ENCODE assay signal across 1 cellular context in the genomic region with DNA sequence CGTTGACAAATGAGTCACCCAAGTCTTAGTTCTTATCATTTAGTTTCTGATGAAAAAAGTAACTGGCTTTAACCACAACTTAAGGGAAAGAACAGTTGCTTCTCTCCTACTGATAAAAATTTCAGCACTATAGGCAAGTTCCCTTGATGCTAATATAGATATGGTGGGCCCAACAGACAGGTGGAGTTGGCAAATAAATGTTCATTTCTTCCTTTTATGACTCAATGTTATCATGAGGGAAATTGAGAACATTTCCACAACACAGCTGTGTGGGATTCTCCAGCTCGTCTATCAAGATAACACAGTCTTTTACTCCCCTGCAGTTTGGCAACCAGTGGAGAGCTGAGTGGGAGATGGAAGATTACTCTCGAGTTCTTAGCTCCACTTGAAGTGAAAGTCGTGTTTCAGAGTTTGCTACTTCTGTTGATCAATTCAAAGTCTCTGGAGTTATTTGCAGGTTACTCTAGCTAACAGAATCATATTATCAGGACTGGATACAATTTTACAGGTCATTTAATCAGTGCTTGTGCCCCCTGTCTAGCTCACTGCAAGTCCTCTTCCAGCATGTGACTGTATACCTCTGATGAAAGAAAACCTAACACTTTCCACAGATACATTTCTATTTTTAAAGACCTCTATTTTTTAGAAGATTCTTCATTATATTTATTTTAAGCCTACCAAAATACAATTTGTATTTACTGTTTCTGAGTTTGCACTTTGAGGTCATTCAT.
TF ChIP-seq lines count a peak whose summit lies in the region.

No MANE protein-coding gene starts in this region.

TF ChIP-seq in K562, 482 proteins besides CTCF, POLR2A, EP300 and RAD21 (continued from another document and continues in another):
- TF ChIP-seq, protein P1, sequence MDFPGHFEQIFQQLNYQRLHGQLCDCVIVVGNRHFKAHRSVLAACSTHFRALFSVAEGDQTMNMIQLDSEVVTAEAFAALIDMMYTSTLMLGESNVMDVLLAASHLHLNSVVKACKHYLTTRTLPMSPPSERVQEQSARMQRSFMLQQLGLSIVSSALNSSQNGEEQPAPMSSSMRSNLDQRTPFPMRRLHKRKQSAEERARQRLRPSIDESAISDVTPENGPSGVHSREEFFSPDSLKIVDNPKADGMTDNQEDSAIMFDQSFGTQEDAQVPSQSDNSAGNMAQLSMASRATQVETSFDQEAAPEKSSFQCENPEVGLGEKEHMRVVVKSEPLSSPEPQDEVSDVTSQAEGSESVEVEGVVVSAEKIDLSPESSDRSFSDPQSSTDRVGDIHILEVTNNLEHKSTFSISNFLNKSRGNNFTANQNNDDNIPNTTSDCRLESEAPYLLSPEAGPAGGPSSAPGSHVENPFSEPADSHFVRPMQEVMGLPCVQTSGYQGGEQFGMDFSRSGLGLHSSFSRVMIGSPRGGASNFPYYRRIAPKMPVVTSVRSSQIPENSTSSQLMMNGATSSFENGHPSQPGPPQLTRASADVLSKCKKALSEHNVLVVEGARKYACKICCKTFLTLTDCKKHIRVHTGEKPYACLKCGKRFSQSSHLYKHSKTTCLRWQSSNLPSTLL (IDR thresholded peaks at IDR 0.05): no peak
- TF ChIP-seq, protein P2, sequence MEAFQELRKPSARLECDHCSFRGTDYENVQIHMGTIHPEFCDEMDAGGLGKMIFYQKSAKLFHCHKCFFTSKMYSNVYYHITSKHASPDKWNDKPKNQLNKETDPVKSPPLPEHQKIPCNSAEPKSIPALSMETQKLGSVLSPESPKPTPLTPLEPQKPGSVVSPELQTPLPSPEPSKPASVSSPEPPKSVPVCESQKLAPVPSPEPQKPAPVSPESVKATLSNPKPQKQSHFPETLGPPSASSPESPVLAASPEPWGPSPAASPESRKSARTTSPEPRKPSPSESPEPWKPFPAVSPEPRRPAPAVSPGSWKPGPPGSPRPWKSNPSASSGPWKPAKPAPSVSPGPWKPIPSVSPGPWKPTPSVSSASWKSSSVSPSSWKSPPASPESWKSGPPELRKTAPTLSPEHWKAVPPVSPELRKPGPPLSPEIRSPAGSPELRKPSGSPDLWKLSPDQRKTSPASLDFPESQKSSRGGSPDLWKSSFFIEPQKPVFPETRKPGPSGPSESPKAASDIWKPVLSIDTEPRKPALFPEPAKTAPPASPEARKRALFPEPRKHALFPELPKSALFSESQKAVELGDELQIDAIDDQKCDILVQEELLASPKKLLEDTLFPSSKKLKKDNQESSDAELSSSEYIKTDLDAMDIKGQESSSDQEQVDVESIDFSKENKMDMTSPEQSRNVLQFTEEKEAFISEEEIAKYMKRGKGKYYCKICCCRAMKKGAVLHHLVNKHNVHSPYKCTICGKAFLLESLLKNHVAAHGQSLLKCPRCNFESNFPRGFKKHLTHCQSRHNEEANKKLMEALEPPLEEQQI (IDR thresholded peaks at IDR 0.05): peak; percentile 57; the same call in 1 of the 2 replicates
- TF ChIP-seq, protein P3, sequence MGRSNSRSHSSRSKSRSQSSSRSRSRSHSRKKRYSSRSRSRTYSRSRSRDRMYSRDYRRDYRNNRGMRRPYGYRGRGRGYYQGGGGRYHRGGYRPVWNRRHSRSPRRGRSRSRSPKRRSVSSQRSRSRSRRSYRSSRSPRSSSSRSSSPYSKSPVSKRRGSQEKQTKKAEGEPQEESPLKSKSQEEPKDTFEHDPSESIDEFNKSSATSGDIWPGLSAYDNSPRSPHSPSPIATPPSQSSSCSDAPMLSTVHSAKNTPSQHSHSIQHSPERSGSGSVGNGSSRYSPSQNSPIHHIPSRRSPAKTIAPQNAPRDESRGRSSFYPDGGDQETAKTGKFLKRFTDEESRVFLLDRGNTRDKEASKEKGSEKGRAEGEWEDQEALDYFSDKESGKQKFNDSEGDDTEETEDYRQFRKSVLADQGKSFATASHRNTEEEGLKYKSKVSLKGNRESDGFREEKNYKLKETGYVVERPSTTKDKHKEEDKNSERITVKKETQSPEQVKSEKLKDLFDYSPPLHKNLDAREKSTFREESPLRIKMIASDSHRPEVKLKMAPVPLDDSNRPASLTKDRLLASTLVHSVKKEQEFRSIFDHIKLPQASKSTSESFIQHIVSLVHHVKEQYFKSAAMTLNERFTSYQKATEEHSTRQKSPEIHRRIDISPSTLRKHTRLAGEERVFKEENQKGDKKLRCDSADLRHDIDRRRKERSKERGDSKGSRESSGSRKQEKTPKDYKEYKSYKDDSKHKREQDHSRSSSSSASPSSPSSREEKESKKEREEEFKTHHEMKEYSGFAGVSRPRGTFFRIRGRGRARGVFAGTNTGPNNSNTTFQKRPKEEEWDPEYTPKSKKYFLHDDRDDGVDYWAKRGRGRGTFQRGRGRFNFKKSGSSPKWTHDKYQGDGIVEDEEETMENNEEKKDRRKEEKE (IDR thresholded peaks at IDR 0.05; ENCODE audit: borderline replicate concordance in 1 of 2, control insufficient read depth in 1 of 2, low read depth in 2 of 2, low read length in 1 of 2): no peak
- TF ChIP-seq RFX5 (IDR thresholded peaks at IDR 0.05; ENCODE audit: low read depth, low read length) (no peak), PHF21A (IDR thresholded peaks at IDR 0.05; ENCODE audit: borderline replicate concordance, low read depth) (no peak), NR1H2 (CRISPR knock-in tag; IDR thresholded peaks at IDR 0.05) (no peak), NEUROD1 (IDR thresholded peaks at IDR 0.05; ENCODE audit: borderline replicate concordance, low read depth, low read length, partially characterized antibody) (peak; percentile 41), ZNF384 (IDR thresholded peaks at IDR 0.05; ENCODE audit: low read depth, low read length) (0 out of 2 replicates have a peak, but pooled peaks have one; percentile 7), ZNF778 (CRISPR knock-in tag; IDR thresholded peaks at IDR 0.05) (no peak), CBFA2T3 (IDR thresholded peaks at IDR 0.05) (peak; percentile 92), ZNF263 (CRISPR knock-in tag; IDR thresholded peaks at IDR 0.05; ENCODE audit: borderline replicate concordance) (no peak), ARNT (IDR thresholded peaks at IDR 0.05) (no peak), KLF16 (IDR thresholded peaks at IDR 0.05) (peak; percentile 92)
- TF ChIP-seq, protein P4, sequence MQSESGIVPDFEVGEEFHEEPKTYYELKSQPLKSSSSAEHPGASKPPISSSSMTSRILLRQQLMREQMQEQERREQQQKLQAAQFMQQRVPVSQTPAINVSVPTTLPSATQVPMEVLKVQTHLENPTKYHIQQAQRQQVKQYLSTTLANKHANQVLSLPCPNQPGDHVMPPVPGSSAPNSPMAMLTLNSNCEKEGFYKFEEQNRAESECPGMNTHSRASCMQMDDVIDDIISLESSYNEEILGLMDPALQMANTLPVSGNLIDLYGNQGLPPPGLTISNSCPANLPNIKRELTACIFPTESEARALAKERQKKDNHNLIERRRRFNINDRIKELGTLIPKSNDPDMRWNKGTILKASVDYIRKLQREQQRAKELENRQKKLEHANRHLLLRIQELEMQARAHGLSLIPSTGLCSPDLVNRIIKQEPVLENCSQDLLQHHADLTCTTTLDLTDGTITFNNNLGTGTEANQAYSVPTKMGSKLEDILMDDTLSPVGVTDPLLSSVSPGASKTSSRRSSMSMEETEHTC (IDR thresholded peaks at IDR 0.05): no peak
- TF ChIP-seq, protein P5, sequence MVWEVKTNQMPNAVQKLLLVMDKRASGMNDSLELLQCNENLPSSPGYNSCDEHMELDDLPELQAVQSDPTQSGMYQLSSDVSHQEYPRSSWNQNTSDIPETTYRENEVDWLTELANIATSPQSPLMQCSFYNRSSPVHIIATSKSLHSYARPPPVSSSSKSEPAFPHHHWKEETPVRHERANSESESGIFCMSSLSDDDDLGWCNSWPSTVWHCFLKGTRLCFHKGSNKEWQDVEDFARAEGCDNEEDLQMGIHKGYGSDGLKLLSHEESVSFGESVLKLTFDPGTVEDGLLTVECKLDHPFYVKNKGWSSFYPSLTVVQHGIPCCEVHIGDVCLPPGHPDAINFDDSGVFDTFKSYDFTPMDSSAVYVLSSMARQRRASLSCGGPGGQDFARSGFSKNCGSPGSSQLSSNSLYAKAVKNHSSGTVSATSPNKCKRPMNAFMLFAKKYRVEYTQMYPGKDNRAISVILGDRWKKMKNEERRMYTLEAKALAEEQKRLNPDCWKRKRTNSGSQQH (CRISPR knock-in tag; IDR thresholded peaks at IDR 0.05): no peak
- TF ChIP-seq, protein P6, sequence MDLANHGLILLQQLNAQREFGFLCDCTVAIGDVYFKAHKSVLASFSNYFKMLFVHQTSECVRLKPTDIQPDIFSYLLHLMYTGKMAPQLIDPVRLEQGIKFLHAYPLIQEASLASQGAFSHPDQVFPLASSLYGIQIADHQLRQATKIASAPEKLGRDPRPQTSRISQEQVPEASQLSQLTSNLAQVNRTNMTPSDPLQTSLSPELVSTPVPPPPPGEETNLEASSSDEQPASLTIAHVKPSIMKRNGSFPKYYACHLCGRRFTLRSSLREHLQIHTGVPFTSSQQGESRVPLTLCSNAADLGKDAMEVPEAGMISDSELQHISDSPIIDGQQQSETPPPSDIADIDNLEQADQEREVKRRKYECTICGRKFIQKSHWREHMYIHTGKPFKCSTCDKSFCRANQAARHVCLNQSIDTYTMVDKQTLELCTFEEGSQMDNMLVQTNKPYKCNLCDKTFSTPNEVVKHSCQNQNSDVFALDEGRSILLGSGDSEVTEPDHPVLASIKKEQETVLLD (IDR thresholded peaks at IDR 0.05): peak; percentile 70; the same call in 1 of the 2 replicates
- TF ChIP-seq, protein P7, sequence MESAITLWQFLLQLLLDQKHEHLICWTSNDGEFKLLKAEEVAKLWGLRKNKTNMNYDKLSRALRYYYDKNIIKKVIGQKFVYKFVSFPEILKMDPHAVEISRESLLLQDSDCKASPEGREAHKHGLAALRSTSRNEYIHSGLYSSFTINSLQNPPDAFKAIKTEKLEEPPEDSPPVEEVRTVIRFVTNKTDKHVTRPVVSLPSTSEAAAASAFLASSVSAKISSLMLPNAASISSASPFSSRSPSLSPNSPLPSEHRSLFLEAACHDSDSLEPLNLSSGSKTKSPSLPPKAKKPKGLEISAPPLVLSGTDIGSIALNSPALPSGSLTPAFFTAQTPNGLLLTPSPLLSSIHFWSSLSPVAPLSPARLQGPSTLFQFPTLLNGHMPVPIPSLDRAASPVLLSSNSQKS (CRISPR knock-in tag; IDR thresholded peaks at IDR 0.05): no peak
- TF ChIP-seq, protein P8, sequence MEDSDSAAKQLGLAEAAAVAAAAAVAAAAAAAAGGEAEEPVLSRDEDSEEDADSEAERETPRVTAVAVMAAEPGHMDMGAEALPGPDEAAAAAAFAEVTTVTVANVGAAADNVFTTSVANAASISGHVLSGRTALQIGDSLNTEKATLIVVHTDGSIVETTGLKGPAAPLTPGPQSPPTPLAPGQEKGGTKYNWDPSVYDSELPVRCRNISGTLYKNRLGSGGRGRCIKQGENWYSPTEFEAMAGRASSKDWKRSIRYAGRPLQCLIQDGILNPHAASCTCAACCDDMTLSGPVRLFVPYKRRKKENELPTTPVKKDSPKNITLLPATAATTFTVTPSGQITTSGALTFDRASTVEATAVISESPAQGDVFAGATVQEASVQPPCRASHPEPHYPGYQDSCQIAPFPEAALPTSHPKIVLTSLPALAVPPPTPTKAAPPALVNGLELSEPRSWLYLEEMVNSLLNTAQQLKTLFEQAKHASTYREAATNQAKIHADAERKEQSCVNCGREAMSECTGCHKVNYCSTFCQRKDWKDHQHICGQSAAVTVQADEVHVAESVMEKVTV (CRISPR knock-in tag; IDR thresholded peaks at IDR 0.05): no peak
- TF ChIP-seq, protein P9, sequence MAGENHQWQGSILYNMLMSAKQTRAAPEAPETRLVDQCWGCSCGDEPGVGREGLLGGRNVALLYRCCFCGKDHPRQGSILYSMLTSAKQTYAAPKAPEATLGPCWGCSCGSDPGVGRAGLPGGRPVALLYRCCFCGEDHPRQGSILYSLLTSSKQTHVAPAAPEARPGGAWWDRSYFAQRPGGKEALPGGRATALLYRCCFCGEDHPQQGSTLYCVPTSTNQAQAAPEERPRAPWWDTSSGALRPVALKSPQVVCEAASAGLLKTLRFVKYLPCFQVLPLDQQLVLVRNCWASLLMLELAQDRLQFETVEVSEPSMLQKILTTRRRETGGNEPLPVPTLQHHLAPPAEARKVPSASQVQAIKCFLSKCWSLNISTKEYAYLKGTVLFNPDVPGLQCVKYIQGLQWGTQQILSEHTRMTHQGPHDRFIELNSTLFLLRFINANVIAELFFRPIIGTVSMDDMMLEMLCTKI (IDR thresholded peaks at IDR 0.05; ENCODE audit: partially characterized antibody): no peak
- TF ChIP-seq, protein P10, sequence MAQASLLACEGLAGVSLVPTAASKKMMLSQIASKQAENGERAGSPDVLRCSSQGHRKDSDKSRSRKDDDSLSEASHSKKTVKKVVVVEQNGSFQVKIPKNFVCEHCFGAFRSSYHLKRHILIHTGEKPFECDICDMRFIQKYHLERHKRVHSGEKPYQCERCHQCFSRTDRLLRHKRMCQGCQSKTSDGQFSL (CRISPR knock-in tag; IDR thresholded peaks at IDR 0.05): no peak
- TF ChIP-seq, protein P10 (tag; IDR thresholded peaks at IDR 0.05): no peak
